7 cellular contexts compared by ENCODE assay signal in the genomic region with DNA sequence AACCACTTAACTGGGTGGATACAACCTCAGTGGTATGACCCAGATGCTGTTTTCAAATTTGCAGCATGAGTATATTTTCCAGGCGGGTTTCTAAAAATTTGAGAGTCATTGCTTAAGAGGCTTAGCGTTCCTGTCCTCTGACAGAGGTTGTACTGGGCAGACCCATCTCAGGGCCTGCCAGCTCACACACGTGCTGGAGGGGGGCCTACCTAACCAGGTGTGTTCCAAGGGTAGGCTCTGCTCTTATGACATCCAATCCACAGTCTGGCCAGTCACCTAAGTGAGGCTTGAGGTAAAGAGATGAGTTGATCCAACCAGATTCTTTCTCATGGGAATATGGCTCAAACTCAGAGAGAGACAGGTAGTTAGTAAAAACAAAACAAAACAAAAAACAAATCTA. TPM values are rescaled to one million over a fixed set of nuclear protein-coding genes. Genes with fewer than 3 reads are reported as not detected.
A peak's percentile ranks its signal among the peaks of the same experiment; 100 is the strongest.
DNase-seq lines count a peak whose midpoint lies in the region; ATAC-seq and TF ChIP-seq lines count a peak whose summit lies in the region.

No MANE protein-coding gene starts in this region.

- H3K36me3 ChIP-seq in Panc1 (ENCODE audit: control insufficient read depth, insufficient read depth, low read length): peaks cover 7% of the 10 kb centered on the region; the same call in 1 of the 2 replicates
- peaks cover 0 to 18% (median 0%) of the 10 kb centered on the region in 4 donors for H3K36me3 ChIP-seq in esophagus muscularis mucosa
- H3K36me3 ChIP-seq in prostate gland: no peaks in the 10 kb centered on the region

- no peaks in the 10 kb centered on the region for H3K27me3 ChIP-seq in Panc1 (ENCODE audit: control insufficient read depth, insufficient read depth, low read length)
- no peaks in the 10 kb centered on the region for H3K27me3 ChIP-seq in esophagus muscularis mucosa
- no peaks in the 10 kb centered on the region for H3K27me3 ChIP-seq in prostate gland (replicated peaks; ENCODE audit: insufficient read depth)

- H3K4me1 ChIP-seq in Panc1 (ENCODE audit: control insufficient read depth, insufficient read depth, low read length): peaks cover 15% of the 10 kb centered on the region
- peaks cover 17 to 26% (median 24%) of the 10 kb centered on the region in 4 donors for H3K4me1 ChIP-seq in esophagus muscularis mucosa
- H3K4me1 ChIP-seq in prostate gland (replicated peaks): no peaks in the 10 kb centered on the region

- peak overlapping the region; percentile 91 for H3K27ac ChIP-seq in Panc1 (ENCODE audit: low read length)
- H3K27ac ChIP-seq in esophagus muscularis mucosa (replicated peaks in 1 of 4): no peak overlapping the region
- H3K27ac ChIP-seq in prostate gland: no peak overlapping the region

- in situ Hi-C loops in Panc1 (cut with HindIII; ENCODE audit: low pct_unique_long_range_greater_than_20kb, low sequenced_read_pairs): no loop called here

- TF ChIP-seq EP300 in esophagus muscularis mucosa (IDR thresholded peaks at IDR 0.05): no peak

- BruUV-seq in Panc1 (replicated peaks; lab: Mats Ljungman, UMichigan): no TSS peak

- CTCF ChIA-PET in Panc1 (lab: Charles Lee): no interaction called here

- TF ChIP-seq POLR2A in esophagus muscularis mucosa (IDR thresholded peaks at IDR 0.05; ENCODE audit: low read depth) (no peak), prostate gland (IDR thresholded peaks at IDR 0.05) (no peak)

- DNase-seq in GM12865 (ENCODE audit: low read depth) (no peak), Panc1 (ENCODE audit: low read depth, low spot score) (no peak), esophagus muscularis mucosa (ENCODE audit: extremely low spot score) (no peak), skeletal muscle cell (ENCODE audit: low read depth) (no peak), prostate gland (ENCODE audit: low spot score) (no peak), NCI-H446 (lab: John Stamatoyannopoulos, UW) (no peak)
- DNase-seq in effector CD8-positive, alpha-beta T cell (lab: John Stamatoyannopoulos, UW): no peak

- H3K9me3 ChIP-seq in Panc1 (ENCODE audit: control insufficient read depth, insufficient read depth, low read depth, low read length) (no peaks in the 10 kb centered on the region), esophagus muscularis mucosa (no peaks in the 10 kb centered on the region), prostate gland (no peaks in the 10 kb centered on the region)

- no peak for ATAC-seq in Panc1

- 70% methylated on average over 3 of the region's 3 CpGs for WGBS in esophagus muscularis mucosa
- WGBS in prostate gland: 79% methylated on average over 3 of the region's 3 CpGs

- peak overlapping the region; percentile 67 for H3K4me3 ChIP-seq in GM12865 (ENCODE audit: low read depth, low read length)
- peak overlapping the region; percentile 91 to 98; a peak in 3 of 4 replicates for H3K4me3 ChIP-seq in Panc1 (ENCODE audit: low read depth in 2 of 2, low read length in 2 of 2)
- H3K4me3 ChIP-seq in esophagus muscularis mucosa: peak overlapping the region in 3 of 4 donors; percentile 72 to 77 (median 73)
- H3K4me3 ChIP-seq in skeletal muscle cell (ENCODE audit: low read depth, low read length): peak overlapping the region; percentile 80
- H3K4me3 ChIP-seq in prostate gland: no peak overlapping the region

- POLR2A ChIA-PET in Panc1 (lab: Charles Lee): no interaction called here

- TF ChIP-seq CTCF in GM12865 (IDR thresholded peaks at IDR 0.05; ENCODE audit: insufficient read depth, low read depth, low read length, missing control alignments): no peak
- TF ChIP-seq CTCF in Panc1 (IDR thresholded peaks at IDR 0.05): no peak
- no peak for TF ChIP-seq CTCF in esophagus muscularis mucosa (IDR thresholded peaks at IDR 0.05)
- TF ChIP-seq CTCF in prostate gland (IDR thresholded peaks at IDR 0.05): no peak

- intact Hi-C loops in Panc1 (cut with micrococcal nuclease; ENCODE audit: unreplicated experiment) (no loop called here), esophagus muscularis mucosa (cut with DNase I) (no loop called here), prostate gland (cut with DNase I) (no loop called here)

RNA-seq across cellular contexts. Expression of gene LYRM4, which starts 1.3 kb away (rescaled TPM):
- 27.4 TPM for total RNA-seq in Panc1 (2021; ENCODE audit: unreplicated experiment)
- 22.5 TPM for polyA plus RNA-seq in Panc1 (2012; ENCODE audit: insufficient read length)
- 10 to 100 TPM; 16.9 to 20.9 (median 18.4) TPM for total RNA-seq in esophagus muscularis mucosa
- total RNA-seq in prostate gland: 10 to 100 TPM; 21.4 to 23.7 TPM

RNA-seq across cellular contexts. Expression of gene FARS2, which starts 1.9 kb away (rescaled TPM):
- total RNA-seq in Panc1 (2021; ENCODE audit: unreplicated experiment) (12.8 TPM), esophagus muscularis mucosa (10 to 100 TPM; 10.6 to 24.9 (median 15.2) TPM), prostate gland (10 to 100 TPM; 11.6 to 19.5 TPM)
- 9.9 TPM for polyA plus RNA-seq in Panc1 (2012; ENCODE audit: insufficient read length)

Comparison
In these comparisons a context has a peak if more than half of its experiments do, and no peak if none do; other contexts are left out.
1. H3K4me3 ChIP-seq: peak in GM12865 (single experiment), Panc1 (2 of 2), esophagus muscularis mucosa (3 of 4) and skeletal muscle cell (single experiment); none in prostate gland (0 of 2).